ENCODE assay signal across 15 cellular contexts in the genomic region with DNA sequence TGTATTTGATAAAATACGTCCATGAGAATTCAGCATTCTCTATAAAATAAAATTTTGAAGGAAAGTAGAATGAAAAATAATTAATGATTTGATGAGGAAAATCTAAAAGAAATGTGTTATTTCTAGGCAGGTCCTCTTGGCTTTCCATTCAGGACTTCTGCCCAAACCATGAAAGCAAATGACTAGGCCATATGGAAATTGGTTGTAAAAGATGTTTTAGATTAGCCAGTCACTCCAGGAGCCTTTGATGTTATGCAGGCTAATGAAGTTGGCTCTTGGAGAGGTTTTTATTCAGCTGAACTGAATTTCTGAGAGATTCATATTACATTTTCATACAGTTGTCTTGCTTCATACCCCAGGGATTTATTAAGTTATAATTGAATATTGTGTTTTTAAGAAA.
DNase-seq lines count a peak whose midpoint lies in the region; ATAC-seq, FAIRE-seq and TF ChIP-seq lines count a peak whose summit lies in the region.
"Had no signal": no experiment of that assay in that cellular context is flagged by ENCODE, and none has a peak within 500 bp of the region (broad histone marks: within the 10 kb centered on the region; RNA-seq: fewer than 3 reads in every experiment).

No MANE protein-coding gene starts in this region.

- no TSS peak for BruUV-seq in Caco-2 (replicated peaks; lab: Mats Ljungman, UMichigan)

- H3K4me1 Mint-ChIP-seq in Caco-2 (ENCODE audit: low read depth, unreplicated experiment), result no peaks in the 10 kb centered on the region

- POLR2A ChIA-PET in Caco-2 (lab: Charles Lee), result no interaction called here

- no peak overlapping the region for H2AFZ ChIP-seq in ACC112 (ENCODE audit: low read length, unreplicated experiment)

- no peak overlapping the region for H3K27ac Mint-ChIP-seq in Caco-2 (ENCODE audit: unreplicated experiment)

- H3K79me2 ChIP-seq in ACC112 (ENCODE audit: control insufficient read depth, insufficient read depth, low read length, unreplicated experiment), result no peaks in the 10 kb centered on the region

- H3K4me1 ChIP-seq in ACC112 (ENCODE audit: control insufficient read depth, insufficient read depth, low read length, unreplicated experiment), result no peaks in the 10 kb centered on the region
- no peaks in the 10 kb centered on the region for H3K4me1 ChIP-seq in Caco-2
- H3K4me1 ChIP-seq: SJCRH30 had no signal

- H3K27ac ChIP-seq in ACC112 (ENCODE audit: low read depth, low read length), result peak overlapping the region; percentile 85; the same call in 1 of the 2 replicates

- H3K4me3 Mint-ChIP-seq in Caco-2 (ENCODE audit: unreplicated experiment), result no peak overlapping the region

- no peak for ATAC-seq in GM19351 (IDR thresholded peaks at IDR 0.05; ENCODE audit: unreplicated experiment)

- TF ChIP-seq CTCF in astrocyte of the cerebellum (IDR thresholded peaks at IDR 0.05; ENCODE audit: low read depth, low read length, missing control alignments) (no peak), Caco-2 (IDR thresholded peaks at IDR 0.05; ENCODE audit: insufficient read depth in 1 of 2, low read depth in 1 of 2, low read length in 1 of 2, severe bottlenecking in 1 of 2, unreplicated experiment in 1 of 2) (no peak)

- peaks cover 3% of the 10 kb centered on the region for H3K27me3 Mint-ChIP-seq in Caco-2 (ENCODE audit: insufficient read depth, unreplicated experiment)

- TF ChIP-seq POLR2A in GM12892 (IDR thresholded peaks at IDR 0.05; ENCODE audit: low read depth, low read length), result no peak

- H3K36me3 ChIP-seq in ACC112 (ENCODE audit: insufficient read depth, low read length) (no peaks in the 10 kb centered on the region), Caco-2 (ENCODE audit: control insufficient read depth, insufficient read depth, low read length) (no peaks in the 10 kb centered on the region)
- H3K36me3 ChIP-seq: MG63, SJCRH30 had no signal

- no peaks in the 10 kb centered on the region for H3K9me3 Mint-ChIP-seq in Caco-2 (ENCODE audit: unreplicated experiment)

- DNase-seq in NCI-H526 treated with DMSO at 0.1 percent for 48 hours (lab: John Stamatoyannopoulos, UW) (peak; percentile 88), astrocyte of the cerebellum (ENCODE audit: low read depth) (peak; percentile 23), fibroblast of gingiva (ENCODE audit: low read depth) (peak; percentile 69), HuH-7 (ENCODE audit: low spot score) (no peak), Caco-2 (no peak), GM12892 (ENCODE audit: insufficient read length) (no peak)
- DNase-seq: Karpas-422, MG63, NCI-H1092, NCI-H226, NCI-H748 treated with DMSO at 0.1 percent for 48 hours had no signal

- H3K27me3 ChIP-seq in ACC112 (ENCODE audit: insufficient read depth, low read length) (no peaks in the 10 kb centered on the region), Caco-2 (replicated peaks; ENCODE audit: control insufficient read depth, insufficient read depth, low read length) (no peaks in the 10 kb centered on the region)
- H3K27me3 ChIP-seq: MG63, SJCRH30 had no signal

- CTCF ChIA-PET in Caco-2 (lab: Charles Lee), result no interaction called here

- intact Hi-C loops in Caco-2 (cut with micrococcal nuclease; ENCODE audit: unreplicated experiment), result no loop called here

- H3K9me3 ChIP-seq in Caco-2, result no peaks in the 10 kb centered on the region
- H3K9me3 ChIP-seq: MG63, SJCRH30 had no signal

- in situ Hi-C loops in astrocyte of the cerebellum (cut with HindIII; ENCODE audit: low sequenced_read_pairs), result no loop called here

- H3K36me3 Mint-ChIP-seq in Caco-2 (ENCODE audit: insufficient read depth, unreplicated experiment), result no peaks in the 10 kb centered on the region

- no peak for FAIRE-seq in GM12892 (lab: Jason Lieb, UNC)
- FAIRE-seq: A204.1 had no signal

- H3K4me3 ChIP-seq in ACC112 (ENCODE audit: low read depth, low read length) (no peak overlapping the region), astrocyte of the cerebellum (ENCODE audit: low read depth, low read length) (no peak overlapping the region), Caco-2 (ENCODE audit: low read depth, low read length) (no peak overlapping the region)
- H3K4me3 ChIP-seq: MG63 had no signal

Comparison
In these comparisons a context has a peak if more than half of its experiments do, and no peak if none do; other contexts are left out.
1. DNase-seq: peak in NCI-H526 treated with DMSO at 0.1 percent for 48 hours (single experiment), astrocyte of the cerebellum (single experiment) and fibroblast of gingiva (single experiment); none in HuH-7 (single experiment), Caco-2 (0 of 2) and GM12892 (single experiment).